In genomic region chr19:3443840-3444694, GRCh38 we compare ENCODE assay signal across 8 cellular contexts. TPM values are rescaled to one million over a fixed set of nuclear protein-coding genes. Genes with fewer than 3 reads are reported as not detected.
DNase-seq lines count a peak whose midpoint lies in the region; ATAC-seq and TF ChIP-seq lines count a peak whose summit lies in the region.
"Had no signal": no experiment of that assay in that cellular context is flagged by ENCODE, and none has a peak within 500 bp of the region (broad histone marks: within the 10 kb centered on the region; RNA-seq: fewer than 3 reads in every experiment).

No MANE protein-coding gene starts in this region.

- no peaks in the 10 kb centered on the region for H3K4me1 ChIP-seq in HAP-1

- H3K36me3 ChIP-seq in HAP-1 (replicated peaks): peaks cover 28% of the 10 kb centered on the region

- H3K4me1 Mint-ChIP-seq in type B pancreatic cell (ENCODE audit: unreplicated experiment): peaks cover 11% of the 10 kb centered on the region

- no peaks in the 10 kb centered on the region for H3K9me3 ChIP-seq in HAP-1

- H3K36me3 Mint-ChIP-seq in type B pancreatic cell: no peaks in the 10 kb centered on the region

- peak; percentile 29 for ATAC-seq in esophagus mucosa
- ATAC-seq: activated CD8-positive, alpha-beta T cell treated with anti-CD3 and anti-CD28 coated beads for 36 hours had no signal

- H3K27ac Mint-ChIP-seq in type B pancreatic cell: peak overlapping the region; percentile 73
- H3K27ac Mint-ChIP-seq: activated CD8-positive, alpha-beta T cell treated with anti-CD3 and anti-CD28 coated beads for 36 hours had no signal

- H3K4me3 Mint-ChIP-seq in type B pancreatic cell: peak overlapping the region; percentile 65
- H3K4me3 Mint-ChIP-seq: activated CD8-positive, alpha-beta T cell treated with anti-CD3 and anti-CD28 coated beads for 36 hours had no signal

- peak; percentile 31 for TF ChIP-seq CTCF in type B pancreatic cell (conservative IDR thresholded peaks at IDR 0.05)

- no peaks in the 10 kb centered on the region for H3K27me3 ChIP-seq in HAP-1 (ENCODE audit: low read depth)

- H3K4me3 ChIP-seq in HAP-1: no peak overlapping the region

- H3K27me3 Mint-ChIP-seq in type B pancreatic cell: no peaks in the 10 kb centered on the region
- H3K27me3 Mint-ChIP-seq: activated CD8-positive, alpha-beta T cell treated with anti-CD3 and anti-CD28 coated beads for 36 hours had no signal

- peak; percentile 83 for DNase-seq in NCI-H748 (lab: John Stamatoyannopoulos, UW; ENCODE audit: unreplicated experiment)
- DNase-seq in lung microvascular endothelial cell (ENCODE audit: low read depth in 2 of 2): peak; percentile 82 to 87
- DNase-seq in type B pancreatic cell (ENCODE audit: extremely low spot score, unreplicated experiment): no peak
- no peak for DNase-seq in HAP-1 (ENCODE audit: low spot score in 2 of 2)
- DNase-seq in NAMALWA (ENCODE audit: low spot score): no peak
- DNase-seq in NCI-H345 treated with DMSO at 0.1 percent for 48 hours (lab: John Stamatoyannopoulos, UW; ENCODE audit: unreplicated experiment): no peak
- DNase-seq: activated CD8-positive, alpha-beta T cell treated with anti-CD3 and anti-CD28 coated beads for 36 hours had no signal

- no peaks in the 10 kb centered on the region for H3K9me3 Mint-ChIP-seq in type B pancreatic cell
- H3K9me3 Mint-ChIP-seq: activated CD8-positive, alpha-beta T cell treated with anti-CD3 and anti-CD28 coated beads for 36 hours had no signal

- in situ Hi-C loops in HAP-1 (cut with MboI; ENCODE audit: low sequenced_read_pairs): no loop called here

RNA-seq across cellular contexts. Expression of gene SMIM24, which starts 36.3 kb away (rescaled TPM):
- total RNA-seq in esophagus mucosa (not detected), lung microvascular endothelial cell (not detected in 2 replicates), type B pancreatic cell (ENCODE audit: low replicate concordance) (7.0 and 21.9 TPM in 2 replicates)

RNA-seq across cellular contexts. Expression of gene SMIM44, which starts 39.2 kb away (rescaled TPM):
- not detected for total RNA-seq in esophagus mucosa
- total RNA-seq in lung microvascular endothelial cell: not detected in 2 replicates
- total RNA-seq in type B pancreatic cell (ENCODE audit: low replicate concordance): not detected in 2 replicates
- total RNA-seq: activated CD8-positive, alpha-beta T cell treated with anti-CD3 and anti-CD28 coated beads for 36 hours had no signal

RNA-seq across cellular contexts. Expression of gene DOHH, which starts 56.4 kb away (rescaled TPM):
- 11.1 TPM for total RNA-seq in esophagus mucosa
- total RNA-seq in lung microvascular endothelial cell: 6.8 and 10.1 TPM in 2 replicates
- total RNA-seq in type B pancreatic cell (ENCODE audit: low replicate concordance): 10.5 and 10.8 TPM in 2 replicates

Comparison
In these comparisons a context has a peak if more than half of its experiments do, and no peak if none do; other contexts are left out.
1. DNase-seq: peak in NCI-H748 (single experiment) and lung microvascular endothelial cell (2 of 2); none in type B pancreatic cell (single experiment), HAP-1 (0 of 2), NAMALWA (single experiment) and NCI-H345 treated with DMSO at 0.1 percent for 48 hours (single experiment).